Comparison of ENCODE assay signal across 27 cellular contexts in genomic region chr1:24175033-24175755, GRCh38. TPM values are rescaled to one million over a fixed set of nuclear protein-coding genes. Genes with fewer than 3 reads are reported as not detected.
"Had no signal": no experiment of that assay in that cellular context is flagged by ENCODE, and none has a peak within 500 bp of the region (broad histone marks: within the 10 kb centered on the region; RNA-seq: fewer than 3 reads in every experiment).

No MANE protein-coding gene starts in this region.

- H3K36me3 ChIP-seq: brain microvascular endothelial cell, colonic mucosa, left ventricle myocardium inferior, neural progenitor cell had no signal

- H3K4me3 ChIP-seq: colonic mucosa, esophagus muscularis mucosa, left ventricle myocardium inferior, neural progenitor cell, psoas muscle had no signal

- H3K27me3 ChIP-seq: colonic mucosa, esophagus muscularis mucosa, neural progenitor cell had no signal

- DNase-seq: activated B cell treated with CpG ODN at 0.5 μM for 24 hours; activated CD4-positive, alpha-beta T cell treated with anti-CD3 and anti-CD28 coated beads, Interleukin-2, amount 10 ng/mL, durations not matched to agents 24 days and 14 days; activated CD8-positive, alpha-beta T cell treated with anti-CD3 and anti-CD28 coated beads for 36 hours; activated naive CD4-positive, alpha-beta T cell; activated T-cell treated with anti-CD3 and anti-CD28 coated beads, Interleukin-2, amount 50 U/mL, for 1 hour; aorta; brain microvascular endothelial cell; colonic mucosa; hippocampal formation; kidney; left ventricle myocardium inferior; naive B cell; psoas muscle; right cardiac atrium; stimulated activated CD4-positive, alpha-beta T cell treated with anti-CD3 and anti-CD28 coated beads, Interleukin-15, amount 100 ng/mL, for 24 hours; stimulated activated CD4-positive, alpha-beta T cell treated with anti-CD3 and anti-CD28 coated beads, Interleukin-2, amount 100 ng/mL, for 48 hours; stimulated activated naive CD8-positive, alpha-beta T cell treated with anti-CD3 and anti-CD28 coated beads, Interleukin-15, amount 100 ng/mL, for 72 hours; T-cell; T-helper 9 cell had no signal

- H3K9me3 ChIP-seq: colonic mucosa, left ventricle myocardium inferior, psoas muscle had no signal

- H3K4me2 ChIP-seq: neural progenitor cell had no signal

- ATAC-seq: activated CD8-positive, alpha-beta T cell treated with anti-CD3 and anti-CD28 coated beads for 36 hours; activated T-helper 17 cell treated with anti-CD3 and anti-CD28 coated beads, Interleukin-2, amount 50 U/mL, for 72 hours; psoas muscle; right cardiac atrium; stimulated activated naive CD8-positive, alpha-beta T cell treated with anti-CD3 and anti-CD28 coated beads, Interleukin-15, amount 100 ng/mL, for 72 hours; T-cell had no signal

- H3K27ac ChIP-seq: brain microvascular endothelial cell, colonic mucosa, esophagus muscularis mucosa, left ventricle myocardium inferior, neural progenitor cell, psoas muscle had no signal

- H3K4me1 ChIP-seq: colonic mucosa, esophagus muscularis mucosa, left ventricle myocardium inferior, neural progenitor cell, psoas muscle had no signal

- H2AFZ ChIP-seq: neural progenitor cell had no signal

- H3K9ac ChIP-seq: neural progenitor cell had no signal

RNA-seq across cellular contexts. Expression of gene IFNLR1, which starts 11.9 kb away (rescaled TPM):
- total RNA-seq: osteoblast, skeletal muscle tissue had no signal

RNA-seq across cellular contexts. Expression of gene IL22RA1, which starts 32.3 kb away (rescaled TPM):
- total RNA-seq: activated CD4-positive, alpha-beta T cell treated with anti-CD3 and anti-CD28 coated beads, Interleukin-2, amount 10 ng/mL, durations not matched to agents 24 days and 14 days; activated CD8-positive, alpha-beta T cell treated with anti-CD3 and anti-CD28 coated beads for 36 hours; activated T-helper 17 cell treated with anti-CD3 and anti-CD28 coated beads, Interleukin-2, amount 50 U/mL, for 72 hours; glomerular endothelial cell; mononuclear cell; skeletal muscle tissue; temporal lobe had no signal
